2 cellular contexts compared by ENCODE assay signal in the genomic region with DNA sequence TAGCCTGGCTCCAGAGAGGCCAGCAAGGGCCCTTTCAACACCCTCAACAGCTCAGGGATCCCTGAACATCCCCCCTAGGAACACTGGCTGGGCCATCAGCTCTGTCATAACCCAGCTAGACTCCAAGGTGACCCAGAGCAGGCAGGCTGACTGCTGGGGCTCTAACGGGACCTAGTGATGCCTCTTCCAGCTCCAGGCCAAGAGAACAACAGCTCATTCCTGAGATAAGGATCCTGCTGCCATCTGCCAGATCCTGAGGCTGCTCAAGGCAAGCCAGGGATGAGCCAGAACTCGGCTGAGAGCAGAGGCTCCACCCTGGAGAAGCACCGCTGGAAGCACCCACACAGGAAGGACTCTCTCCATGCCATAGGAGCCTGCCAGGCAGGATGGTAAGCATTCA.
TF ChIP-seq lines count a peak whose summit lies in the region.

No MANE protein-coding gene starts in this region.

TF ChIP-seq in HEK293, 187 proteins besides CTCF, POLR2A, EP300 and RAD21:
- TF ChIP-seq ZNF350 (tag by site-specific recombination; IDR thresholded peaks at IDR 0.05) (no peak), ZNF121 (tag by site-specific recombination; IDR thresholded peaks at IDR 0.05) (no peak), ZIC2 (tag by site-specific recombination; IDR thresholded peaks at IDR 0.05) (peak; percentile 40), ZNF561 (tag by site-specific recombination; IDR thresholded peaks at IDR 0.05; ENCODE audit: borderline replicate concordance) (no peak), ZNF169 (tag by site-specific recombination; IDR thresholded peaks at IDR 0.05) (no peak)
- TF ChIP-seq, protein P1, sequence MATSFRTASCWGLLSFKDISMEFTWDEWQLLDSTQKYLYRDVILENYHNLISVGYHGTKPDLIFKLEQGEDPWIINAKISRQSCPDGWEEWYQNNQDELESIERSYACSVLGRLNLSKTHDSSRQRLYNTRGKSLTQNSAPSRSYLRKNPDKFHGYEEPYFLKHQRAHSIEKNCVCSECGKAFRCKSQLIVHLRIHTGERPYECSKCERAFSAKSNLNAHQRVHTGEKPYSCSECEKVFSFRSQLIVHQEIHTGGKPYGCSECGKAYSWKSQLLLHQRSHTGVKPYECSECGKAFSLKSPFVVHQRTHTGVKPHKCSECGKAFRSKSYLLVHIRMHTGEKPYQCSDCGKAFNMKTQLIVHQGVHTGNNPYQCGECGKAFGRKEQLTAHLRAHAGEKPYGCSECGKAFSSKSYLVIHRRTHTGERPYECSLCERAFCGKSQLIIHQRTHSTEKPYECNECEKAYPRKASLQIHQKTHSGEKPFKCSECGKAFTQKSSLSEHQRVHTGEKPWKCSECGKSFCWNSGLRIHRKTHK (tag by site-specific recombination; IDR thresholded peaks at IDR 0.05): no peak

TF ChIP-seq in SK-N-SH, 30 proteins besides CTCF, POLR2A, EP300 and RAD21:
- no peak for TF ChIP-seq MXI1 (IDR thresholded peaks at IDR 0.05; ENCODE audit: low read depth, low read length)
- TF ChIP-seq GATA2 (CRISPR knock-in tag; IDR thresholded peaks at IDR 0.05): peak; percentile 58
